19 cellular contexts compared by ENCODE assay signal in the genomic region with DNA sequence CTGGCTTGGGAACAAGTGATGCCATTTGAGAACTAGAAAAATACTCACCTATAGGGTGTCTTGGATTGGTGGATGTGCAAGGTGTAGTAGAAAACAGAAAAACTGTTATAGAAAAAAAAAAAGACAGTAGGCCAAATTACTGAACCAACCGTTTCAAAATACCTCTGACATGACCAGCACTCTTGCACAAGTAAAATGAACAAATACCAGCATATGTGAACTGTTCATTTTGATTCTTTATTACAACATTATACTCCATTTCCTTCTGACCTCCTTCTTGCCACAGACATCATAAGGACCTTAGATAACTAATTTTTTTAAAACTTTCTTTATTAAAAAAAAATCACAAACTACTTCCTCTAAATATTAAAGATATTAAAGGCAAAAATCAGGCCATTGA.
DNase-seq lines count a peak whose midpoint lies in the region; ATAC-seq, FAIRE-seq and TF ChIP-seq lines count a peak whose summit lies in the region.
"Had no signal": no experiment of that assay in that cellular context is flagged by ENCODE, and none has a peak within 500 bp of the region (broad histone marks: within the 10 kb centered on the region; RNA-seq: fewer than 3 reads in every experiment).

No MANE protein-coding gene starts in this region.

- H3K36me3 ChIP-seq in ACC112 (ENCODE audit: insufficient read depth, low read length) = no peaks in the 10 kb centered on the region
- no peaks in the 10 kb centered on the region for H3K36me3 ChIP-seq in gastroesophageal sphincter

- TF ChIP-seq EP300 in gastroesophageal sphincter (IDR thresholded peaks at IDR 0.05) = no peak

- H2AFZ ChIP-seq in ACC112 (ENCODE audit: low read length, unreplicated experiment) = no peak overlapping the region

- FAIRE-seq in TTC549 (lab: Jason Lieb, UNC) = peak; percentile 45
- FAIRE-seq: K562 had no signal

- H3K79me2 ChIP-seq in ACC112 (ENCODE audit: control insufficient read depth, insufficient read depth, low read length, unreplicated experiment) = no peaks in the 10 kb centered on the region

- peaks cover 10% of the 10 kb centered on the region for H3K36me3 Mint-ChIP-seq in activated T-cell treated with anti-CD3 and anti-CD28 coated beads, Interleukin-2, amount 50 U/mL, for 4 hours (ENCODE audit: insufficient read depth)

- TF ChIP-seq POLR2A in gastroesophageal sphincter (IDR thresholded peaks at IDR 0.05) = no peak

- H3K4me3 ChIP-seq in ACC112 (ENCODE audit: low read depth, low read length) (no peak overlapping the region), gastroesophageal sphincter (no peak overlapping the region)
- H3K4me3 ChIP-seq: K562, spleen had no signal

- no peaks in the 10 kb centered on the region for H3K9me3 Mint-ChIP-seq in activated T-cell treated with anti-CD3 and anti-CD28 coated beads, Interleukin-2, amount 50 U/mL, for 4 hours
- H3K9me3 Mint-ChIP-seq: stimulated activated naive CD8-positive, alpha-beta T cell treated with anti-CD3 and anti-CD28 coated beads, Interleukin-15, Interleukin-2, amounts not matched to agents 100 ng/mL and 50 ng/mL, for 24 hours had no signal

- WGBS in gastroesophageal sphincter (ENCODE audit: low coverage in 1 of 2), 2 donors = 47 to 89% methylated on average over 1 of the region's 1 CpG

- DNase-seq in GM04503 (ENCODE audit: low read depth) (peak; percentile 49), activated gamma-delta T cell (lab: John Stamatoyannopoulos, UW) (no peak), RWPE1 (ENCODE audit: low spot score) (no peak)
- no peak for DNase-seq in activated T-cell treated with anti-CD3 and anti-CD28 coated beads, Interleukin-2, amount 50 U/mL, for 4 hours
- DNase-seq: activated CD4-positive, alpha-beta T cell treated with anti-CD3 and anti-CD28 coated beads, Interleukin-2, amount 50 U/mL, for 1 hour; activated T-cell treated with anti-CD3 and anti-CD28 coated beads, Interleukin-2, amount 50 U/mL, for 48 hours; amygdala; dermis blood vessel endothelial cell; NCI-H1694 treated with DMSO at 0.1 percent for 48 hours; NCI-H526 treated with DMSO at 0.1 percent for 48 hours; spleen; T1000 had no signal

- H3K27ac ChIP-seq in ACC112 (ENCODE audit: low read depth, low read length) (peak overlapping the region; percentile 9; the same call in 1 of the 2 replicates), gastroesophageal sphincter (no peak overlapping the region), RWPE1 (no peak overlapping the region)
- H3K27ac ChIP-seq: foreskin keratinocyte, spleen had no signal

- no peaks in the 10 kb centered on the region for H3K27me3 Mint-ChIP-seq in activated T-cell treated with anti-CD3 and anti-CD28 coated beads, Interleukin-2, amount 50 U/mL, for 4 hours (ENCODE audit: low read depth)
- H3K27me3 Mint-ChIP-seq: stimulated activated naive CD8-positive, alpha-beta T cell treated with anti-CD3 and anti-CD28 coated beads, Interleukin-15, Interleukin-2, amounts not matched to agents 100 ng/mL and 50 ng/mL, for 24 hours had no signal

- H3K4me3 Mint-ChIP-seq in activated T-cell treated with anti-CD3 and anti-CD28 coated beads, Interleukin-2, amount 50 U/mL, for 4 hours = no peak overlapping the region
- H3K4me3 Mint-ChIP-seq: stimulated activated naive CD8-positive, alpha-beta T cell treated with anti-CD3 and anti-CD28 coated beads, Interleukin-15, Interleukin-2, amounts not matched to agents 100 ng/mL and 50 ng/mL, for 24 hours had no signal

- H3K4me1 Mint-ChIP-seq in activated T-cell treated with anti-CD3 and anti-CD28 coated beads, Interleukin-2, amount 50 U/mL, for 4 hours (ENCODE audit: low read depth) = no peaks in the 10 kb centered on the region

- CTCF ChIA-PET in RWPE1 (lab: Yijun Ruan, JAX) = interaction anchor here (0.6 kb wide), 1 partner anchor 64 kb away, joined by 7 read pairs; no protein-coding TSS in a partner anchor

- peak; percentile 71 for ATAC-seq in gastroesophageal sphincter
- ATAC-seq in GM18517 (IDR thresholded peaks at IDR 0.05; ENCODE audit: unreplicated experiment) = no peak
- no peak for ATAC-seq in activated T-cell treated with anti-CD3 and anti-CD28 coated beads, Interleukin-2, amount 50 U/mL, for 4 hours
- ATAC-seq: foreskin keratinocyte, K562 had no signal

- POLR2A ChIA-PET in RWPE1 (lab: Yijun Ruan, JAX; ENCODE audit: low non-redundant PET) = no interaction called here

- TF ChIP-seq CTCF in gastroesophageal sphincter (IDR thresholded peaks at IDR 0.05) (no peak), RWPE1 (conservative IDR thresholded peaks at IDR 0.05; ENCODE audit: low read depth) (no peak)

- H3K4me1 ChIP-seq in ACC112 (ENCODE audit: control insufficient read depth, insufficient read depth, low read length, unreplicated experiment) (peaks cover 24% of the 10 kb centered on the region), gastroesophageal sphincter (peaks cover 3 to 31% (median 8%) of the 10 kb centered on the region in 3 donors)
- H3K4me1 ChIP-seq: spleen had no signal

- H3K9me3 ChIP-seq in gastroesophageal sphincter = no peaks in the 10 kb centered on the region
- H3K9me3 ChIP-seq: spleen had no signal

- H3K27me3 ChIP-seq in ACC112 (ENCODE audit: insufficient read depth, low read length) = no peaks in the 10 kb centered on the region
- H3K27me3 ChIP-seq in gastroesophageal sphincter = no peaks in the 10 kb centered on the region
- H3K27me3 ChIP-seq: foreskin keratinocyte, spleen had no signal
